ENCODE assay signal across 1 cellular context in genomic region chr18:48848641-48849143, GRCh38.
TF ChIP-seq lines count a peak whose summit lies in the region.

No MANE protein-coding gene starts in this region.

TF ChIP-seq in GM23338, 12 proteins besides CTCF, POLR2A, EP300 and RAD21 (continued from another document):
- no peak for TF ChIP-seq ZNF462 (CRISPR knock-in tag; IDR thresholded peaks at IDR 0.05)
- TF ChIP-seq ZNF114 (CRISPR knock-in tag; IDR thresholded peaks at IDR 0.05): no peak
